ENCODE assay signal across 9 cellular contexts in genomic region chr2:20661028-20661980, GRCh38. TPM values are rescaled to one million over a fixed set of nuclear protein-coding genes. Genes with fewer than 3 reads are reported as not detected.
DNase-seq lines count a peak whose midpoint lies in the region; ATAC-seq, FAIRE-seq and TF ChIP-seq lines count a peak whose summit lies in the region.
"Had no signal": no experiment of that assay in that cellular context is flagged by ENCODE, and none has a peak within 500 bp of the region (broad histone marks: within the 10 kb centered on the region; RNA-seq: fewer than 3 reads in every experiment).

No MANE protein-coding gene starts in this region.

- CTCF ChIA-PET in activated CD8-positive, alpha-beta T cell treated with anti-CD3 and anti-CD28 coated beads, Interleukin-2, amount 10 ng/mL, durations not matched to agents 7 days and 5 days (lab: Charles Lee): interaction anchor here (0.5 to 6.4 kb wide), 44 partner anchors 10 to 656 kb away, joined by 3 to 172 read pairs (median 3); partner anchors contain the start of genes HS1BP3 and RHOB

- peaks cover 0 to 18% (median 5%) of the 10 kb centered on the region in 7 donors for H3K9me3 Mint-ChIP-seq in CD14-positive monocyte
- H3K9me3 Mint-ChIP-seq in activated CD8-positive, alpha-beta T cell treated with anti-CD3 and anti-CD28 coated beads, Interleukin-2, amount 10 ng/mL, durations not matched to agents 7 days and 5 days (ENCODE audit: insufficient read depth): no peaks in the 10 kb centered on the region
- no peaks in the 10 kb centered on the region for H3K9me3 Mint-ChIP-seq in stimulated activated effector memory CD8-positive, alpha-beta T cell treated with anti-CD3 and anti-CD28 coated beads, Interleukin-12 subunit alpha, Interleukin-12 subunit beta, amount 100 ng/mL, for 72 hours
- H3K9me3 Mint-ChIP-seq: T-helper 1 cell treated with Interleukin-12 subunit alpha and Interleukin-12 subunit beta and Interleukin-4 antibody, amounts not matched to agents 30 μg/mL and 1 μg/mL, for 36 hours had no signal

- DNase-seq in CD14-positive monocyte (ENCODE audit: low spot score) (no peak), NCI-H526 treated with DMSO at 0.1 percent for 48 hours (lab: John Stamatoyannopoulos, UW) (peak; percentile 33), mesenteric fat pad (ENCODE audit: low spot score) (peak; percentile 86)
- DNase-seq in activated CD8-positive, alpha-beta T cell treated with anti-CD3 and anti-CD28 coated beads, Interleukin-2, amount 10 ng/mL, durations not matched to agents 7 days and 5 days: peak; percentile 76
- DNase-seq in stimulated activated effector memory CD8-positive, alpha-beta T cell treated with anti-CD3 and anti-CD28 coated beads, Interleukin-12 subunit alpha, Interleukin-12 subunit beta, amount 100 ng/mL, for 72 hours (ENCODE audit: low spot score in 2 of 2): peak; percentile 56 to 81

- intact Hi-C loops in CD14-positive monocyte (cut with micrococcal nuclease): loop anchor here in 1 of 2 donors (5.0 to 10.0 kb wide), 2 partner anchors 301 to 1307 kb away; partner anchors contain the start of gene OSR1

- no peak overlapping the region for H3K27ac Mint-ChIP-seq in CD14-positive monocyte
- no peak overlapping the region for H3K27ac Mint-ChIP-seq in activated CD8-positive, alpha-beta T cell treated with anti-CD3 and anti-CD28 coated beads, Interleukin-2, amount 10 ng/mL, durations not matched to agents 7 days and 5 days
- no peak overlapping the region for H3K27ac Mint-ChIP-seq in stimulated activated effector memory CD8-positive, alpha-beta T cell treated with anti-CD3 and anti-CD28 coated beads, Interleukin-12 subunit alpha, Interleukin-12 subunit beta, amount 100 ng/mL, for 72 hours
- H3K27ac Mint-ChIP-seq: T-helper 1 cell treated with Interleukin-12 subunit alpha and Interleukin-12 subunit beta and Interleukin-4 antibody, amounts not matched to agents 30 μg/mL and 1 μg/mL, for 36 hours had no signal

- H3K27me3 Mint-ChIP-seq in CD14-positive monocyte (ENCODE audit: low read depth in 3 of 3): peaks cover 56 to 75% (median 64%) of the 10 kb centered on the region in 3 donors
- H3K27me3 Mint-ChIP-seq in activated CD8-positive, alpha-beta T cell treated with anti-CD3 and anti-CD28 coated beads, Interleukin-2, amount 10 ng/mL, durations not matched to agents 7 days and 5 days (ENCODE audit: low read depth): peaks cover 55% of the 10 kb centered on the region

- no peaks in the 10 kb centered on the region for H3K36me3 Mint-ChIP-seq in CD14-positive monocyte
- H3K36me3 Mint-ChIP-seq in activated CD8-positive, alpha-beta T cell treated with anti-CD3 and anti-CD28 coated beads, Interleukin-2, amount 10 ng/mL, durations not matched to agents 7 days and 5 days (ENCODE audit: low read depth): no peaks in the 10 kb centered on the region
- peaks cover 3% of the 10 kb centered on the region for H3K36me3 Mint-ChIP-seq in stimulated activated effector memory CD8-positive, alpha-beta T cell treated with anti-CD3 and anti-CD28 coated beads, Interleukin-12 subunit alpha, Interleukin-12 subunit beta, amount 100 ng/mL, for 72 hours

- peaks cover 16% of the 10 kb centered on the region for H3K4me1 Mint-ChIP-seq in CD14-positive monocyte
- H3K4me1 Mint-ChIP-seq in activated CD8-positive, alpha-beta T cell treated with anti-CD3 and anti-CD28 coated beads, Interleukin-2, amount 10 ng/mL, durations not matched to agents 7 days and 5 days (ENCODE audit: low read depth): peaks cover 8% of the 10 kb centered on the region
- H3K4me1 Mint-ChIP-seq in stimulated activated effector memory CD8-positive, alpha-beta T cell treated with anti-CD3 and anti-CD28 coated beads, Interleukin-12 subunit alpha, Interleukin-12 subunit beta, amount 100 ng/mL, for 72 hours: peaks cover 15% of the 10 kb centered on the region

- POLR2A ChIA-PET in activated CD8-positive, alpha-beta T cell treated with anti-CD3 and anti-CD28 coated beads, Interleukin-2, amount 10 ng/mL, durations not matched to agents 7 days and 5 days (lab: Charles Lee): interaction anchor here (1.0 to 1.5 kb wide), 2 partner anchors 10 to 301 kb away, joined by 3 to 7 read pairs; partner anchors contain the start of gene HS1BP3

- peak overlapping the region in 1 of 2 donors; percentile 69 for H3K4me3 Mint-ChIP-seq in CD14-positive monocyte
- no peak overlapping the region for H3K4me3 Mint-ChIP-seq in activated CD8-positive, alpha-beta T cell treated with anti-CD3 and anti-CD28 coated beads, Interleukin-2, amount 10 ng/mL, durations not matched to agents 7 days and 5 days
- H3K4me3 Mint-ChIP-seq in stimulated activated effector memory CD8-positive, alpha-beta T cell treated with anti-CD3 and anti-CD28 coated beads, Interleukin-12 subunit alpha, Interleukin-12 subunit beta, amount 100 ng/mL, for 72 hours: no peak overlapping the region
- H3K4me3 Mint-ChIP-seq: T-helper 1 cell treated with Interleukin-12 subunit alpha and Interleukin-12 subunit beta and Interleukin-4 antibody, amounts not matched to agents 30 μg/mL and 1 μg/mL, for 36 hours had no signal

- ATAC-seq in GM18907 (IDR thresholded peaks at IDR 0.05; ENCODE audit: unreplicated experiment): peak; percentile 75
- peak; percentile 59 for ATAC-seq in HG03280 (IDR thresholded peaks at IDR 0.05; ENCODE audit: unreplicated experiment)
- peak; percentile 62 for ATAC-seq in activated CD8-positive, alpha-beta T cell treated with anti-CD3 and anti-CD28 coated beads, Interleukin-2, amount 10 ng/mL, durations not matched to agents 7 days and 5 days
- peak; percentile 61 for ATAC-seq in stimulated activated effector memory CD8-positive, alpha-beta T cell treated with anti-CD3 and anti-CD28 coated beads, Interleukin-12 subunit alpha, Interleukin-12 subunit beta, amount 100 ng/mL, for 72 hours

- FAIRE-seq in endometrium (lab: Jason Lieb, UNC): peak; percentile 26

- peak; percentile 96 for TF ChIP-seq CTCF in CD14-positive monocyte (IDR thresholded peaks at IDR 0.05)

RNA-seq across cellular contexts. Expression of gene GDF7, which starts 5.6 kb away (rescaled TPM):
- polyA plus RNA-seq in CD14-positive monocyte: not detected
- not detected for total RNA-seq in activated CD8-positive, alpha-beta T cell treated with anti-CD3 and anti-CD28 coated beads, Interleukin-2, amount 10 ng/mL, durations not matched to agents 7 days and 5 days
- 1.2 TPM for total RNA-seq in mesenteric fat pad

RNA-seq across cellular contexts. Expression of gene HS1BP3, which starts 10.4 kb away (rescaled TPM):
- 10 to 100 TPM; 45.4 to 48.9 TPM for polyA plus RNA-seq in CD14-positive monocyte
- total RNA-seq in activated CD8-positive, alpha-beta T cell treated with anti-CD3 and anti-CD28 coated beads, Interleukin-2, amount 10 ng/mL, durations not matched to agents 7 days and 5 days: 10 to 100 TPM; 10.5 to 11.2 TPM
- 28.8 TPM for total RNA-seq in mesenteric fat pad
